Comparison of ENCODE assay signal across 8 cellular contexts in genomic region chr17:21284319-21285163, GRCh38. TPM values are rescaled to one million over a fixed set of nuclear protein-coding genes. Genes with fewer than 3 reads are reported as not detected.
A peak's percentile ranks its signal among the peaks of the same experiment; 100 is the strongest.
DNase-seq lines count a peak whose midpoint lies in the region; ATAC-seq and TF ChIP-seq lines count a peak whose summit lies in the region.

MAP2K3 (plus strand) TSS chr17:21284711; CDS start chr17:21284921, 210 bp downstream.

- WGBS in thymus: under 1% methylated on average over 88 of the region's 88 CpGs

- TF ChIP-seq CTCF in glutamatergic neuron (IDR thresholded peaks at IDR 0.05; ENCODE audit: partially characterized antibody, unreplicated experiment) (no peak), osteocyte (IDR thresholded peaks at IDR 0.05) (no peak)

- H3K9me3 ChIP-seq in thymus (ENCODE audit: control insufficient read depth): no peaks in the 10 kb centered on the region

- H3K4me1 Mint-ChIP-seq in activated naive CD8-positive, alpha-beta T cell (ENCODE audit: low read depth): peaks cover 37% of the 10 kb centered on the region
- peaks cover 28% of the 10 kb centered on the region for H3K4me1 Mint-ChIP-seq in glutamatergic neuron (ENCODE audit: low read depth, unreplicated experiment)
- peaks cover 56% of the 10 kb centered on the region for H3K4me1 Mint-ChIP-seq in osteocyte (ENCODE audit: unreplicated experiment)

- peak; percentile 85 for ATAC-seq in HG02610 (IDR thresholded peaks at IDR 0.05; ENCODE audit: unreplicated experiment)

- DNase-seq in NCI-H1092 treated with DMSO at 0.1 percent for 48 hours (lab: John Stamatoyannopoulos, UW) (peak; percentile 96), SKM-1 treated with dmso at 0.1 percent for 144 hours (lab: John Stamatoyannopoulos, UW; ENCODE audit: unreplicated experiment) (peak; percentile 99), glutamatergic neuron (peak; percentile 99), osteocyte (ENCODE audit: extremely low spot score, unreplicated experiment) (peak; percentile 99)

- H3K4me1 ChIP-seq in thymus (ENCODE audit: control insufficient read depth, insufficient read depth, low read length): peaks cover 43% of the 10 kb centered on the region

- H3K4me3 ChIP-seq in GM08714 (ENCODE audit: low read length): peak within 1 kb of the TSS; percentile 71
- H3K4me3 ChIP-seq in thymus (ENCODE audit: low read length): peak within 1 kb of the TSS; percentile 98

- no peaks in the 10 kb centered on the region for H3K36me3 ChIP-seq in thymus (ENCODE audit: control insufficient read depth, insufficient read depth)

- peak within 1 kb of the TSS; percentile 94 for H3K27ac Mint-ChIP-seq in activated naive CD8-positive, alpha-beta T cell
- H3K27ac Mint-ChIP-seq in glutamatergic neuron (ENCODE audit: unreplicated experiment) (peak within 1 kb of the TSS; percentile 77), osteocyte (ENCODE audit: unreplicated experiment) (peak within 1 kb of the TSS; percentile 83)

- H3K27me3 Mint-ChIP-seq in activated naive CD8-positive, alpha-beta T cell: no peaks in the 10 kb centered on the region
- H3K27me3 Mint-ChIP-seq in glutamatergic neuron (ENCODE audit: unreplicated experiment) (peaks cover 15% of the 10 kb centered on the region), osteocyte (ENCODE audit: unreplicated experiment) (no peaks in the 10 kb centered on the region)

- peaks cover 3% of the 10 kb centered on the region for H3K27me3 ChIP-seq in thymus (ENCODE audit: control insufficient read depth, insufficient read depth)

- no peaks in the 10 kb centered on the region for H3K9me3 Mint-ChIP-seq in activated naive CD8-positive, alpha-beta T cell (ENCODE audit: low read depth)
- H3K9me3 Mint-ChIP-seq in glutamatergic neuron (ENCODE audit: unreplicated experiment) (peaks cover 24% of the 10 kb centered on the region), osteocyte (ENCODE audit: unreplicated experiment) (no peaks in the 10 kb centered on the region)

- peak within 1 kb of the TSS; percentile 97 for H3K4me3 Mint-ChIP-seq in activated naive CD8-positive, alpha-beta T cell
- peak within 1 kb of the TSS; percentile 91 for H3K4me3 Mint-ChIP-seq in glutamatergic neuron (ENCODE audit: unreplicated experiment)
- peak within 1 kb of the TSS; percentile 96 for H3K4me3 Mint-ChIP-seq in osteocyte (ENCODE audit: unreplicated experiment)

- H3K36me3 Mint-ChIP-seq in activated naive CD8-positive, alpha-beta T cell: peaks cover 7% of the 10 kb centered on the region
- H3K36me3 Mint-ChIP-seq in glutamatergic neuron (ENCODE audit: unreplicated experiment) (no peaks in the 10 kb centered on the region), osteocyte (ENCODE audit: unreplicated experiment) (no peaks in the 10 kb centered on the region)

- H3K27ac ChIP-seq in thymus (ENCODE audit: low read depth): peak within 1 kb of the TSS; percentile 91

RNA-seq across cellular contexts. Expression of gene MAP2K3, which starts in this region (rescaled TPM):
- total RNA-seq in glutamatergic neuron (ENCODE audit: unreplicated experiment) (38.0 TPM), osteocyte (33.1 and 36.2 TPM in 2 replicates)
- 33.4 TPM for polyA plus RNA-seq in thymus

Comparison
In these comparisons a context has a peak if more than half of its experiments do, and no peak if none do; other contexts are left out.
1. Peak in every context shown above with its lines: DNase-seq, ATAC-seq, H3K4me3 ChIP-seq and H3K27ac ChIP-seq.